In the genomic region with DNA sequence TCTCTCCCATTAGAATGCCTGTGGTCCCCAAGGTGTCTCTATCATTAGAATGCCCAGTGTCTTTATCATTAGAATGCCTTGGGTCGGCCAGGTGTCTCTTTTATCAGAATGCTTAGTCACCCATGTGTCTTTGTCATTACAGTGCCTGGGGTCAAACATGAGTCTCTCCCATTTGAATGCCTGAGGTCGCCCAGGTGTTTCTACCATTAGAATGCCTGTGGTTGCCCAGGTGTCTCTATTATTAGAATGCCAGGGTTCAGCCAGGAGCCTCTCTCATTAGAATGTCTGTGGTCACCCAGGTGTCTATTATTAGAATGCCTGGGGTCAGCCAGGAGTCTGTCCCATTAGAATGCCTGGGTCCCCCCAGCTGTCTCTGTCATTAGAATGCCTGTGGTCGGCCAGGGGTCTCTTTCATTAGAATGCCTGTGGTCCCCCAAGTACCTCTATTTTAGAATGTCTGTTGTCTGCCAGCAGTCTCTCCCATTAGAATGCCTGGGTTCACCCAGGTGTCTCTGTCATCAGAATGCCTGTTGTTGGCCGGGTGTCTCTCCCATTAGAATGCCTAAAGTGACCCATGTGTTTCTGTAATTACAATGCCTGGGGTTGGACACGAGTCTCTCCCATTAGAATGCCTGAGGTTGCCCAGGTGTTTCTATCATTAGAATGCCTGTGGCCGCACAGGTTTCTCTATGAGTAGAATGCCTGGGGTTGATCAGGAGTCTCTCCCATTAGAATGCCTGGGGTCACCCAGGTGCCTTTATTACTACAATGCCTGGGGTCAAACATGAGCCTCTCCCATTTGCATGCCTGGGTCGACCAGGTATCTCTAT, we compare ENCODE assay signal across 1 cellular context.
TF ChIP-seq lines count a peak whose summit lies in the region.

No MANE protein-coding gene starts in this region.

TF ChIP-seq in GM23338, 12 proteins besides CTCF, POLR2A, EP300 and RAD21 (continued from another document):
- TF ChIP-seq, protein P1, sequence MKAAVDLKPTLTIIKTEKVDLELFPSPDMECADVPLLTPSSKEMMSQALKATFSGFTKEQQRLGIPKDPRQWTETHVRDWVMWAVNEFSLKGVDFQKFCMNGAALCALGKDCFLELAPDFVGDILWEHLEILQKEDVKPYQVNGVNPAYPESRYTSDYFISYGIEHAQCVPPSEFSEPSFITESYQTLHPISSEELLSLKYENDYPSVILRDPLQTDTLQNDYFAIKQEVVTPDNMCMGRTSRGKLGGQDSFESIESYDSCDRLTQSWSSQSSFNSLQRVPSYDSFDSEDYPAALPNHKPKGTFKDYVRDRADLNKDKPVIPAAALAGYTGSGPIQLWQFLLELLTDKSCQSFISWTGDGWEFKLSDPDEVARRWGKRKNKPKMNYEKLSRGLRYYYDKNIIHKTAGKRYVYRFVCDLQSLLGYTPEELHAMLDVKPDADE (IDR thresholded peaks at IDR 0.05) = no peak
- TF ChIP-seq ZNF114 (CRISPR knock-in tag; IDR thresholded peaks at IDR 0.05) (no peak), EZH2 (IDR thresholded peaks at IDR 0.05; ENCODE audit: low read depth, unreplicated experiment) (no peak), CREB1 (CRISPR knock-in tag; IDR thresholded peaks at IDR 0.05; ENCODE audit: low read depth) (no peak), NANOG (IDR thresholded peaks at IDR 0.05; ENCODE audit: borderline replicate concordance) (no peak)
